Comparison of ENCODE assay signal across 17 cellular contexts in the genomic region with DNA sequence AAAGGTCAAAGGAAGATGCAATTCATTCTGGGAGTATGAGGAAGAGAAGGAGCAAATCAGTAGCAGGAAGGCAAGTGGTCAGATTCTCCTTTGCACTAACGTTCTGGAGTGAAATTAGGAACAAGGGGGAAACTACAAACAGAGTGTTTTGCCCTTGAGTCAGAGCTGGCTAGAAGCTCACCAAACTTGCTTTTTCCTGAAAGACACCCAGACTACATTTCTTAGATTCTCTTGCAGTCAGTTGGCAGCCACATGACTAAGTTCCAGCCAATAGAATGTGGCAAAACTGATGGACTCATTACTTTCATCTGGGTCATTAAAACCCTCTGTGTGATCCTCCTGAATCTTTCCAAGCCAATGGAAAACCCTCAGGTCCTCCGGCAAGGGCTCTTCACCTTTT. TPM values are rescaled to one million over a fixed set of nuclear protein-coding genes. Genes with fewer than 3 reads are reported as not detected.
"Had no signal": no experiment of that assay in that cellular context is flagged by ENCODE, and none has a peak within 500 bp of the region (broad histone marks: within the 10 kb centered on the region; RNA-seq: fewer than 3 reads in every experiment).

No MANE protein-coding gene starts in this region.

- DNase-seq: activated CD8-positive, alpha-beta T cell treated with anti-CD3 and anti-CD28 coated beads, Interleukin-2, amount 10 ng/mL, durations not matched to agents 7 days and 5 days; activated naive CD4-positive, alpha-beta T cell treated with Interleukin-2 at 50 U/mL for 16 hours; activated naive CD8-positive, alpha-beta T cell treated with anti-CD3 and anti-CD28 coated beads, Interleukin-2, amount 50 U/mL, for 24 hours; caudate nucleus; colonic mucosa; effector CD8-positive, alpha-beta T cell; hypothalamus; left cardiac atrium; lower lobe of right lung; naive B cell; retina; small intestine; T1000; thyroid gland had no signal

- H3K27ac ChIP-seq: colonic mucosa, lower lobe of right lung, thyroid gland, vagina, VCaP had no signal

- H3K9me3 ChIP-seq: colonic mucosa, lower lobe of right lung, thyroid gland, vagina had no signal

- H3K4me1 ChIP-seq: colonic mucosa, lower lobe of right lung, thyroid gland, vagina had no signal

- H3K4me3 ChIP-seq: colonic mucosa, lower lobe of right lung, thyroid gland, vagina had no signal

- H3K27me3 ChIP-seq: colonic mucosa, thyroid gland, vagina had no signal

- H3K36me3 ChIP-seq: colonic mucosa, lower lobe of right lung, thyroid gland, vagina had no signal

RNA-seq across cellular contexts. Expression of a gene that starts 18.6 kb away (rescaled TPM):
- total RNA-seq: activated CD8-positive, alpha-beta T cell treated with anti-CD3 and anti-CD28 coated beads, Interleukin-2, amount 10 ng/mL, durations not matched to agents 7 days and 5 days; activated T-helper 1 cell treated with anti-CD3 and anti-CD28 coated beads, Interleukin-12 subunit alpha, Interleukin-12 subunit beta, Interleukin-2, Interleukin-4 antibody, amounts not matched to agents 30 ng/mL and 10 ng/mL and 1 ng/mL, durations not matched to agents 14 hours and 24 hours and 36 hours; colonic mucosa; lower lobe of right lung had no signal

RNA-seq across cellular contexts. Expression of a gene that starts 37.9 kb away (rescaled TPM):
- total RNA-seq: activated CD8-positive, alpha-beta T cell treated with anti-CD3 and anti-CD28 coated beads, Interleukin-2, amount 10 ng/mL, durations not matched to agents 7 days and 5 days; activated T-helper 1 cell treated with anti-CD3 and anti-CD28 coated beads, Interleukin-12 subunit alpha, Interleukin-12 subunit beta, Interleukin-2, Interleukin-4 antibody, amounts not matched to agents 30 ng/mL and 10 ng/mL and 1 ng/mL, durations not matched to agents 14 hours and 24 hours and 36 hours; colonic mucosa; lower lobe of right lung; vagina had no signal
